ENCODE assay signal across 1 cellular context in genomic region chr1:243927401-243927800, GRCh38.
TF ChIP-seq lines count a peak whose summit lies in the region.

No MANE protein-coding gene starts in this region.

TF ChIP-seq in H1, 55 proteins besides CTCF, POLR2A, EP300 and RAD21:
- no peak for TF ChIP-seq GTF2F1 (IDR thresholded peaks at IDR 0.05; ENCODE audit: borderline replicate concordance, low read depth, low read length)
- TF ChIP-seq CHD2 (IDR thresholded peaks at IDR 0.05; ENCODE audit: low read length) = no peak
- TF ChIP-seq CEBPB (IDR thresholded peaks at IDR 0.05; ENCODE audit: low read depth, low read length) = no peak
- TF ChIP-seq CBX8 (IDR thresholded peaks at IDR 0.05; ENCODE audit: borderline replicate concordance, low read depth, low read length) = no peak
- no peak for TF ChIP-seq SIX5 (IDR thresholded peaks at IDR 0.05; ENCODE audit: low read depth, low read length)
- TF ChIP-seq POU5F1 (IDR thresholded peaks at IDR 0.05; ENCODE audit: low read depth, low read length) = no peak
- TF ChIP-seq RBBP5 (IDR thresholded peaks at IDR 0.05; ENCODE audit: borderline replicate concordance, low read depth, low read length) = no peak
- TF ChIP-seq RXRA (IDR thresholded peaks at IDR 0.05; ENCODE audit: insufficient read depth, low read depth, low read length) = no peak
- no peak for TF ChIP-seq EGR1 (IDR thresholded peaks at IDR 0.05; ENCODE audit: borderline replicate concordance, low read depth, low read length)
- TF ChIP-seq KDM4A (IDR thresholded peaks at IDR 0.05; ENCODE audit: low read depth, low read length, severe bottlenecking) = no peak
- no peak for TF ChIP-seq TCF12 (IDR thresholded peaks at IDR 0.05; ENCODE audit: low read depth, low read length)
- no peak for TF ChIP-seq POLR2AphosphoS5 (IDR thresholded peaks at IDR 0.05; ENCODE audit: low read depth, low read length)
- TF ChIP-seq CHD1 (IDR thresholded peaks at IDR 0.05; ENCODE audit: low read depth, low read length) = no peak
- no peak for TF ChIP-seq FOSL1 (IDR thresholded peaks at IDR 0.05; ENCODE audit: insufficient read depth, low read depth, low read length)
- no peak for TF ChIP-seq GABPA (IDR thresholded peaks at IDR 0.05; ENCODE audit: borderline replicate concordance, insufficient read depth, low read length)
- TF ChIP-seq NRF1 (IDR thresholded peaks at IDR 0.05; ENCODE audit: low read depth, low read length) = no peak
- TF ChIP-seq SAP30 (IDR thresholded peaks at IDR 0.05; ENCODE audit: insufficient read depth, insufficient replicate concordance, low read length) = no peak
